In the genomic region with DNA sequence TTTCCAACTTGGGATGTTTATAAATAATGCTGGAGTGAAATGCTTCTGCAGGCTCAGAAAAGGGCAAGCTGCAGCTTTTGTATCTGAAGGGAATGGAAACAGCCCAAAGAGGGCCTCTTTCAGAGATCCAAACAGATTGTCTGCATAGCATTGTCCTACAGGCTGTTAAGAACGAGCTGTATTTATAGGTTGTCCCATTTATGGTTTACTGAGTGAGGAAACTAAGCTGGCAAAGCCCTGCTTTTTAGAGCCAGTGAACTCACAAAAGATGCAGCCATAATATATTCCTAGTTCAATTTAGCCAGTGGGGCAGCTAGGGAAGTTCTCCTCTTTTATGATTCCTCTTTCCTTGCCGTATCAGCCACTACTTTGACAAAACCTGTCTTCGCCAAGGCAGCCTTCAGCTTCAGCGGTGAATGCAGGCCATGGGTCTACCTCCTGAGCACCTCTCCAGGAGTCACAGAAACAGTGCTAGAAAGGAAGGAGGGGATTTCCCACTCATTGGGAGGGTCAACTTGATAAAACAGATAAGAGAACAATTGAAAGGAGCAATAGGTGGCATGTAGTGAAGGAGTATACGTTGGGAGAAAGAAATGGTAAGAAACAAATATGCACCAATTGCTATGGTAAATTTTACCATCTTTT, we compare ENCODE assay signal across 22 cellular contexts. TPM values are rescaled to one million over a fixed set of nuclear protein-coding genes. Genes with fewer than 3 reads are reported as not detected.
"Had no signal": no experiment of that assay in that cellular context is flagged by ENCODE, and none has a peak within 500 bp of the region (broad histone marks: within the 10 kb centered on the region; RNA-seq: fewer than 3 reads in every experiment).

No MANE protein-coding gene starts in this region.

- ATAC-seq: activated CD8-positive, alpha-beta T cell treated with anti-CD3 and anti-CD28 coated beads, Interleukin-2, amount 10 ng/mL, durations not matched to agents 7 days and 5 days; body of pancreas; mucosa of descending colon; right lobe of liver; stimulated activated effector memory CD8-positive, alpha-beta T cell treated with anti-CD3 and anti-CD28 coated beads, Interleukin-12 subunit alpha, Interleukin-12 subunit beta, amount 100 ng/mL, for 72 hours had no signal

- H3K27ac ChIP-seq: body of pancreas, colonic mucosa, parathyroid adenoma, right lobe of liver, thoracic aorta, upper lobe of left lung had no signal

- H3K27me3 ChIP-seq: body of pancreas, colonic mucosa, right lobe of liver, upper lobe of left lung had no signal

- H3K36me3 Mint-ChIP-seq: activated naive CD8-positive, alpha-beta T cell treated with anti-CD3 and anti-CD28 coated beads, Interleukin-2, amount 10 ng/mL, durations not matched to agents 7 days and 5 days; immature natural killer cell; naive B cell; stimulated activated effector memory CD8-positive, alpha-beta T cell treated with anti-CD3 and anti-CD28 coated beads, Interleukin-12 subunit alpha, Interleukin-12 subunit beta, amount 100 ng/mL, for 72 hours had no signal

- H3K4me3 Mint-ChIP-seq: activated CD4-positive, alpha-beta T cell treated with anti-CD3 and anti-CD28 coated beads, Interleukin-2, amount 10 ng/mL, durations not matched to agents 7 days and 5 days; activated CD8-positive, alpha-beta T cell treated with anti-CD3 and anti-CD28 coated beads, Interleukin-2, amount 10 ng/mL, durations not matched to agents 7 days and 5 days; activated naive CD8-positive, alpha-beta T cell treated with anti-CD3 and anti-CD28 coated beads, Interleukin-2, amount 10 ng/mL, durations not matched to agents 7 days and 5 days; activated T-cell treated with anti-CD3 and anti-CD28 coated beads, Interleukin-2, amount 50 U/mL, for 24 hours; immature natural killer cell; naive B cell; stimulated activated effector memory CD8-positive, alpha-beta T cell treated with anti-CD3 and anti-CD28 coated beads, Interleukin-12 subunit alpha, Interleukin-12 subunit beta, amount 100 ng/mL, for 72 hours had no signal

- H3K9me3 Mint-ChIP-seq: activated CD4-positive, alpha-beta T cell treated with anti-CD3 and anti-CD28 coated beads, Interleukin-2, amount 10 ng/mL, durations not matched to agents 7 days and 5 days; activated naive CD8-positive, alpha-beta T cell treated with anti-CD3 and anti-CD28 coated beads, Interleukin-2, amount 10 ng/mL, durations not matched to agents 7 days and 5 days; activated T-cell treated with anti-CD3 and anti-CD28 coated beads, Interleukin-2, amount 50 U/mL, for 24 hours; activated T-helper 2 cell treated with anti-CD3 and anti-CD28 coated beads, Interferon-gamma antibody, Interleukin-2, Interleukin-4, amounts not matched to agents 10 μg/mL and 5 μg/mL and 100 μg/mL, durations not matched to agents 14 hours and 24 hours and 36 hours; immature natural killer cell; stimulated activated effector memory CD8-positive, alpha-beta T cell treated with anti-CD3 and anti-CD28 coated beads, Interleukin-12 subunit alpha, Interleukin-12 subunit beta, amount 100 ng/mL, for 72 hours had no signal

- DNase-seq: activated CD4-positive, alpha-beta T cell treated with anti-CD3 and anti-CD28 coated beads, Interleukin-2, amount 10 ng/mL, durations not matched to agents 7 days and 5 days; activated CD4-positive, CD25-positive, alpha-beta regulatory T cell; activated CD8-positive, alpha-beta T cell treated with anti-CD3 and anti-CD28 coated beads, Interleukin-2, amount 10 ng/mL, durations not matched to agents 7 days and 5 days; activated naive CD4-positive, alpha-beta T cell treated with Interleukin-2 at 50 U/mL for 16 hours; activated naive CD8-positive, alpha-beta T cell treated with anti-CD3 and anti-CD28 coated beads, Interleukin-2, amount 10 ng/mL, durations not matched to agents 7 days and 5 days; activated T-cell treated with anti-CD3 and anti-CD28 coated beads, Interleukin-2, amount 50 U/mL, for 24 hours; amygdala; body of pancreas; colonic mucosa; head of caudate nucleus; immature natural killer cell; left ventricle myocardium superior; mucosa of descending colon; naive B cell; right lobe of liver; stimulated activated CD4-positive, alpha-beta T cell treated with anti-CD3 and anti-CD28 coated beads, Interleukin-4, amount 100 ng/mL, for 24 hours; upper lobe of left lung had no signal

- H2AFZ ChIP-seq: parathyroid adenoma had no signal

- H3K4me2 ChIP-seq: smooth muscle cell had no signal

- H3K9me3 ChIP-seq: colonic mucosa, mucosa of descending colon, right lobe of liver, thoracic aorta had no signal

- H3K27ac Mint-ChIP-seq: activated CD4-positive, alpha-beta T cell treated with anti-CD3 and anti-CD28 coated beads, Interleukin-2, amount 10 ng/mL, durations not matched to agents 7 days and 5 days; activated CD8-positive, alpha-beta T cell treated with anti-CD3 and anti-CD28 coated beads, Interleukin-2, amount 10 ng/mL, durations not matched to agents 7 days and 5 days; activated naive CD8-positive, alpha-beta T cell treated with anti-CD3 and anti-CD28 coated beads, Interleukin-2, amount 10 ng/mL, durations not matched to agents 7 days and 5 days; activated T-cell treated with anti-CD3 and anti-CD28 coated beads, Interleukin-2, amount 50 U/mL, for 24 hours; activated T-helper 2 cell treated with anti-CD3 and anti-CD28 coated beads, Interferon-gamma antibody, Interleukin-2, Interleukin-4, amounts not matched to agents 10 μg/mL and 5 μg/mL and 100 μg/mL, durations not matched to agents 14 hours and 24 hours and 36 hours; immature natural killer cell; naive B cell; stimulated activated effector memory CD8-positive, alpha-beta T cell treated with anti-CD3 and anti-CD28 coated beads, Interleukin-12 subunit alpha, Interleukin-12 subunit beta, amount 100 ng/mL, for 72 hours had no signal

- H3K9ac ChIP-seq: parathyroid adenoma had no signal

- H3K79me2 ChIP-seq: parathyroid adenoma had no signal

- H3K4me1 Mint-ChIP-seq: activated CD4-positive, alpha-beta T cell treated with anti-CD3 and anti-CD28 coated beads, Interleukin-2, amount 10 ng/mL, durations not matched to agents 7 days and 5 days; activated naive CD8-positive, alpha-beta T cell treated with anti-CD3 and anti-CD28 coated beads, Interleukin-2, amount 10 ng/mL, durations not matched to agents 7 days and 5 days; immature natural killer cell; naive B cell; stimulated activated effector memory CD8-positive, alpha-beta T cell treated with anti-CD3 and anti-CD28 coated beads, Interleukin-12 subunit alpha, Interleukin-12 subunit beta, amount 100 ng/mL, for 72 hours had no signal

- H3K4me1 ChIP-seq: body of pancreas, colonic mucosa, parathyroid adenoma, right lobe of liver, upper lobe of left lung had no signal

RNA-seq across cellular contexts. Expression of gene KIAA0319, which starts 15.0 kb away (rescaled TPM):
- total RNA-seq: activated T-helper 2 cell treated with anti-CD3 and anti-CD28 coated beads, Interferon-gamma antibody, Interleukin-2, Interleukin-4, amounts not matched to agents 10 μg/mL and 5 μg/mL and 100 μg/mL, durations not matched to agents 14 hours and 24 hours and 36 hours; left ventricle myocardium superior; smooth muscle cell; thoracic aorta had no signal
